In the genomic region with DNA sequence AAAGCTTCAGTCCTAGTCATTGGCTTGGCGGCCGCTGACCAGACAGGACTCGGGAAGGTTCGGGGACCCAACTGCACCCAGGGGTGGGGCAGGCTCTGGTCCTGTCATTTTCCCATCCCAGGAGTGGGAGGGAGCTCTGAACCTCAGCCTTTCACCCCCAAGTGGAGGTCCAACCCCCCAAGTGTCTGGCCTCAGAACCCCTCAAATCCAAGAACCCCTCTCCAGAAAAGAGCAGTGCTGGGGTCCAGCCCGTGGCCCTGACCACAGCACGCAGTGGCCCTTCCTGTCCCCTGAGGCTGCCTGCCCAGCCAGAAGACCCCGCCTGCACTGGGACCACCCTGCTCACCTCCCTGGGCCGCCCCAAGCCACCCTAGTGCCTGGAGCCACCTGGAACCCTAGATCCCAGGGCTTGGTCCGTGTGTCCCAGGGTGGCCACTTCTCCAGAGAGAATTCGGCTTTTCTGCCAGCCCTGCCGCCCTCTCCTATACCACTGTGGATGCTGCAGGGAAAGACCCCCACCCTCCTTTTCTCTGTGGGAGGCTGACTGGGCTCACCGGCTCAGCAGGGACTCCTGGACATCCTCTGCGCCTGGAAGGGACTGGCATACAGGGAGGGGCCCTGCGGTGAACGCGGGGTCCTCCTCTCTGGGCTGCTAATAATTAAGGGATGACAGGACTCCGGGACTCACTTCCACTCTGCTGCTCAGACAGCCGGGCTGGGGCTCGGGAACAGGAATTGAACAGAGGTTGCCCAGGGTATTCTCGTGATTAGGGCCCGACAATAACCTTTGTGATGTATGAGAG, we compare ENCODE assay signal across 20 cellular contexts.
"Had no signal": no experiment of that assay in that cellular context is flagged by ENCODE, and none has a peak within 500 bp of the region (broad histone marks: within the 10 kb centered on the region; RNA-seq: fewer than 3 reads in every experiment).

No MANE protein-coding gene starts in this region.

- DNase-seq: activated naive CD4-positive, alpha-beta T cell treated with Interleukin-2 at 50 U/mL for 16 hours; activated naive CD8-positive, alpha-beta T cell treated with anti-CD3 and anti-CD28 coated beads, Interleukin-2, amount 10 ng/mL, durations not matched to agents 7 days and 5 days; activated T-cell treated with anti-CD3 and anti-CD28 coated beads, Interleukin-2, amount 50 U/mL, for 1 hour; amniotic stem cell; dermis blood vessel endothelial cell; effector CD8-positive, alpha-beta T cell; erythroblast; foreskin fibroblast; immature natural killer cell; left ventricle myocardium inferior; retina; stimulated activated CD4-positive, alpha-beta T cell treated with anti-CD3 and anti-CD28 coated beads, Interleukin-4, amount 100 ng/mL, for 1 hour; stimulated activated naive CD4-positive, alpha-beta T cell; T-helper 9 cell had no signal

- H3K4me1 ChIP-seq: left ventricle myocardium inferior had no signal

- H3K27ac ChIP-seq: left ventricle myocardium inferior, thoracic aorta had no signal

- H3K9me3 ChIP-seq: left ventricle myocardium inferior, thoracic aorta had no signal

- H3K27ac Mint-ChIP-seq: activated naive CD8-positive, alpha-beta T cell treated with anti-CD3 and anti-CD28 coated beads, Interleukin-2, amount 10 ng/mL, durations not matched to agents 7 days and 5 days; immature natural killer cell; memory B cell; progenitor cell of endocrine pancreas; type B pancreatic cell; WTC11 had no signal

- H3K36me3 Mint-ChIP-seq: activated naive CD8-positive, alpha-beta T cell treated with anti-CD3 and anti-CD28 coated beads, Interleukin-2, amount 10 ng/mL, durations not matched to agents 7 days and 5 days; immature natural killer cell; memory B cell; type B pancreatic cell; WTC11 had no signal

- H3K4me3 Mint-ChIP-seq: activated naive CD8-positive, alpha-beta T cell treated with anti-CD3 and anti-CD28 coated beads, Interleukin-2, amount 10 ng/mL, durations not matched to agents 7 days and 5 days; immature natural killer cell; memory B cell; type B pancreatic cell; WTC11 had no signal

- ATAC-seq: WTC11 had no signal

- H3K4me1 Mint-ChIP-seq: activated naive CD8-positive, alpha-beta T cell treated with anti-CD3 and anti-CD28 coated beads, Interleukin-2, amount 10 ng/mL, durations not matched to agents 7 days and 5 days; memory B cell had no signal

- H3K27me3 Mint-ChIP-seq: activated naive CD8-positive, alpha-beta T cell treated with anti-CD3 and anti-CD28 coated beads, Interleukin-2, amount 10 ng/mL, durations not matched to agents 7 days and 5 days had no signal

- H3K36me3 ChIP-seq: left ventricle myocardium inferior, thoracic aorta had no signal

- FAIRE-seq: bronchial epithelial cell had no signal

- H3K4me3 ChIP-seq: left ventricle myocardium inferior, thoracic aorta had no signal

- H3K9me3 Mint-ChIP-seq: activated naive CD8-positive, alpha-beta T cell treated with anti-CD3 and anti-CD28 coated beads, Interleukin-2, amount 10 ng/mL, durations not matched to agents 7 days and 5 days; immature natural killer cell; memory B cell; type B pancreatic cell; WTC11 had no signal
